ENCODE assay signal across 8 cellular contexts in the genomic region with DNA sequence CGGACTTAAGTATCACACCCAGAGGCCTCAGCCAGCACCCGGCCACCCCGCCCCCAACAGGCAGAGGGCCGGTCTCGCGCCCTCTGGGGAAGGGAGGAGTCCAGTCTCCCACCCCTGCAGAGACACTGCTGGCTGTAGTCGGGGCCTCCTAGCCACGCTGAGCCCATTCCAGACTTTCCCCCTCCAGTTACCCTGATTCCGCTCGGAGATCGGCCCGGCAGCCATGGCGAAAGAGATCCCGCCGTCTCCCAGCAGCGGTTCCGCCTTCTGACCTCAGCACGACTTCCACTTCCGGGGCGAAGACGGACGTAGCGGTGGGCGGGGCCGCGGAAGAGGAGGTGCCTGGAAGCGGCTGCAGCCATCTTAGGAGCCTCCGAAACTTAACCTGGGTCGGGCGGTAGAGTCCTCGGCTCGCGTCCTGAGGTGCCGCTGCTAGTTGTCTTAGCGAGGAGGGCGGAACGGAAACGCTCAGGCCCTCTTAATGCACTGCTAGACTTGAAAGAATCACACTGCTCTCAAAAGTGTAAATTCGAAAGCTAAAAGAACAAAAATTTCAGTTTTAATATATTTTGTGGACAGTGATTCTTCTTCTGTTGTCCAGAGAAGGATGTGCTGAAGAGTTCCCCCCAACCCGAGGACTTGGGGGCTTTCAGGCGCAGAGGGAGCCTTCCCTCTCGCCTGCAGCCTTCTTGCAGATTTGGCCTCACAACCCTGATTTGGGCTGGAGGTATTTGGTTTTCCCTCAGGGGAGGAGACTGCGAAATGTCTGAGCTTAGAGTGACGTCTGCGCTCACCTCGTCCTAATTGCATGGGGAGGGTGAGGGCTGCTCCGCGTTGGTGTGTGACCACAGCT. TPM values are rescaled to one million over a fixed set of nuclear protein-coding genes. Genes with fewer than 3 reads are reported as not detected.
A peak's percentile ranks its signal among the peaks of the same experiment; 100 is the strongest.
DNase-seq lines count a peak whose midpoint lies in the region; TF ChIP-seq lines count a peak whose summit lies in the region.

SF3B4 (minus strand) TSS at position 269 of the 853 bp plus-strand sequence; CDS start at position 225, 44 bp downstream.

- no peaks in the 10 kb centered on the region for H3K27me3 ChIP-seq in neuronal stem cell (ENCODE audit: control insufficient read depth in 3 of 3, insufficient read depth in 3 of 3, low read depth in 1 of 3, low read length in 3 of 3)
- no peaks in the 10 kb centered on the region for H3K27me3 ChIP-seq in subcutaneous abdominal adipose tissue (ENCODE audit: control insufficient read depth in 5 of 5, insufficient read depth in 4 of 5, low read length in 5 of 5)

- H2BK120ac ChIP-seq in neuronal stem cell (ENCODE audit: low read depth, low read length) = no peak within 1 kb of the TSS

- no peak within 1 kb of the TSS for H2BK12ac ChIP-seq in neuronal stem cell (ENCODE audit: low read length)

- H3K79me1 ChIP-seq in neuronal stem cell (ENCODE audit: low read depth, low read length) = peaks cover 5% of the 10 kb centered on the region

- peak within 1 kb of the TSS; percentile 99 for H3K4me3 Mint-ChIP-seq in HFFc6

- H3K14ac ChIP-seq in neuronal stem cell (ENCODE audit: low read length) = no peak within 1 kb of the TSS

- H4K91ac ChIP-seq in neuronal stem cell (ENCODE audit: low read depth, low read length, poor library complexity) = no peak within 1 kb of the TSS

- H3K36me3 Mint-ChIP-seq in HFFc6 (ENCODE audit: low read depth) = peaks cover 70% of the 10 kb centered on the region

- H2BK5ac ChIP-seq in neuronal stem cell (ENCODE audit: low read length) = no peak within 1 kb of the TSS

- peak within 1 kb of the TSS; percentile 71 for H3K4me2 ChIP-seq in neuronal stem cell (ENCODE audit: insufficient read depth, low read length, poor library complexity, severe bottlenecking)

- peak within 1 kb of the TSS; percentile 94 for H3K27ac Mint-ChIP-seq in HFFc6

- H3K4me3 ChIP-seq in neuronal stem cell (ENCODE audit: low read length in 2 of 2) (peak within 1 kb of the TSS; percentile 88 to 92), subcutaneous abdominal adipose tissue (ENCODE audit: low read depth in 1 of 5, low read length in 5 of 5) (peak within 1 kb of the TSS; percentile 94 to 98 (median 96))

- H2AFZ ChIP-seq in neuronal stem cell (ENCODE audit: low read length) = peak within 1 kb of the TSS; percentile 88

- peaks cover 50% of the 10 kb centered on the region for H3K4me1 Mint-ChIP-seq in HFFc6 (ENCODE audit: low read depth)

- H4K8ac ChIP-seq in neuronal stem cell (ENCODE audit: low read depth, low read length) = no peak within 1 kb of the TSS

- H3K9me3 ChIP-seq in neuronal stem cell (replicated peaks in 1 of 2; ENCODE audit: control insufficient read depth in 2 of 2, insufficient read depth in 1 of 2, low read depth in 1 of 2, low read length in 2 of 2) = no peaks in the 10 kb centered on the region
- H3K9me3 ChIP-seq in subcutaneous abdominal adipose tissue (ENCODE audit: control insufficient read depth in 5 of 5, low read length in 5 of 5) = no peaks in the 10 kb centered on the region

- WGBS in neuronal stem cell (ENCODE audit: extremely low coverage in 2 of 2, insufficient read length in 2 of 2, insufficient replicate concordance in 1 of 2), 2 donors = no CpG with 5 or more reads among the region's 48 CpGs

- H2AK5ac ChIP-seq in neuronal stem cell (ENCODE audit: low read depth, low read length) = no peak within 1 kb of the TSS

- peak within 1 kb of the TSS; percentile 66 for H3K18ac ChIP-seq in neuronal stem cell (ENCODE audit: low read length)

- H3K9ac ChIP-seq in neuronal stem cell (ENCODE audit: low read depth, low read length, poor library complexity) = peak within 1 kb of the TSS; percentile 94
- H3K9ac ChIP-seq in subcutaneous abdominal adipose tissue (ENCODE audit: low read length in 5 of 5) = peak within 1 kb of the TSS; percentile 84 to 96 (median 94)

- peak; percentile 28; the same call in 1 of the 2 replicates for TF ChIP-seq CTCF in HFFc6 (IDR thresholded peaks at IDR 0.05)

- no peaks in the 10 kb centered on the region; the same call in none of the 2 replicates for H3K27me3 Mint-ChIP-seq in HFFc6 (ENCODE audit: insufficient read depth)

- peaks cover 8% of the 10 kb centered on the region in 2 donors for H3K4me1 ChIP-seq in neuronal stem cell (ENCODE audit: control insufficient read depth in 2 of 2, insufficient read depth in 1 of 2, low read depth in 1 of 2, low read length in 2 of 2)
- peaks cover 6 to 30% (median 28%) of the 10 kb centered on the region in 5 donors for H3K4me1 ChIP-seq in subcutaneous abdominal adipose tissue (ENCODE audit: control insufficient read depth in 5 of 5, insufficient read depth in 5 of 5, low read length in 5 of 5)

- H3K27ac ChIP-seq in neuronal stem cell (replicated peaks; ENCODE audit: low read length) = peak within 1 kb of the TSS; percentile 89
- H3K27ac ChIP-seq in subcutaneous abdominal adipose tissue (ENCODE audit: low read depth, low read length) = peak within 1 kb of the TSS; percentile 90

- peak within 1 kb of the TSS; percentile 96 for H3K23ac ChIP-seq in neuronal stem cell (ENCODE audit: low read depth, low read length, poor library complexity)

- H3K4ac ChIP-seq in neuronal stem cell (ENCODE audit: low read length) = no peak within 1 kb of the TSS

- H3K36me3 ChIP-seq in neuronal stem cell (replicated peaks in 1 of 2; ENCODE audit: control insufficient read depth in 2 of 2, insufficient read depth in 2 of 2, low read length in 2 of 2) = peaks cover 27 to 41% of the 10 kb centered on the region in 2 donors
- H3K36me3 ChIP-seq in subcutaneous abdominal adipose tissue (ENCODE audit: control insufficient read depth in 5 of 5, insufficient read depth in 5 of 5, low read length in 5 of 5) = peaks cover 19 to 45% (median 43%) of the 10 kb centered on the region in 5 donors

- peak; percentile 80 for DNase-seq in GM04504 (ENCODE audit: low read depth)
- peak; percentile 90 for DNase-seq in HFFc6
- DNase-seq in NAMALWA (ENCODE audit: low spot score) = peak; percentile 98
- peak; percentile 96 for DNase-seq in SK-N-DZ (ENCODE audit: low spot score)
- peak; percentile 97 for DNase-seq in activated naive CD4-positive, alpha-beta T cell treated with Interleukin-2 at 50 U/mL for 16 hours
- peak; percentile 88 for DNase-seq in foreskin melanocyte
- DNase-seq in neuronal stem cell (ENCODE audit: low spot score) = peak; percentile 88

- H3K9me3 Mint-ChIP-seq in HFFc6 = no peaks in the 10 kb centered on the region

- no peak within 1 kb of the TSS for H2BK15ac ChIP-seq in neuronal stem cell (ENCODE audit: low read length)

RNA-seq across cellular contexts. Expression of gene SF3B4, which starts in this region (rescaled TPM):
- total RNA-seq in HFFc6 (2021; fragmentation: NEBNext Ultra II Directional; extraction: Animal tissue kit (Norgen Biotek cat#: 25700)) = 100 to 1,000 TPM in 3 of 6 experiments, 10 to 100 TPM in 3; 85.4 to 105 (median 101) TPM
- polyA plus RNA-seq in SK-N-DZ (2014; cell fraction: cytosol; rRNA removed) = 49.6 and 65.4 TPM in 2 replicates
- polyA plus RNA-seq in SK-N-DZ (2014; cell fraction: nucleus; rRNA removed) = 23.3 and 41.1 TPM in 2 replicates
- polyA plus RNA-seq in neuronal stem cell (2013, experiment 1 of 2) = 62.5 TPM
- polyA plus RNA-seq in neuronal stem cell (2013, experiment 2 of 2) = 63.2 TPM

Comparison
In these comparisons a context has a peak if more than half of its experiments do, and no peak if none do; other contexts are left out.
1. Peak in every context shown above with its lines: DNase-seq, H3K4me3 ChIP-seq and H3K27ac ChIP-seq.